In the genomic region with DNA sequence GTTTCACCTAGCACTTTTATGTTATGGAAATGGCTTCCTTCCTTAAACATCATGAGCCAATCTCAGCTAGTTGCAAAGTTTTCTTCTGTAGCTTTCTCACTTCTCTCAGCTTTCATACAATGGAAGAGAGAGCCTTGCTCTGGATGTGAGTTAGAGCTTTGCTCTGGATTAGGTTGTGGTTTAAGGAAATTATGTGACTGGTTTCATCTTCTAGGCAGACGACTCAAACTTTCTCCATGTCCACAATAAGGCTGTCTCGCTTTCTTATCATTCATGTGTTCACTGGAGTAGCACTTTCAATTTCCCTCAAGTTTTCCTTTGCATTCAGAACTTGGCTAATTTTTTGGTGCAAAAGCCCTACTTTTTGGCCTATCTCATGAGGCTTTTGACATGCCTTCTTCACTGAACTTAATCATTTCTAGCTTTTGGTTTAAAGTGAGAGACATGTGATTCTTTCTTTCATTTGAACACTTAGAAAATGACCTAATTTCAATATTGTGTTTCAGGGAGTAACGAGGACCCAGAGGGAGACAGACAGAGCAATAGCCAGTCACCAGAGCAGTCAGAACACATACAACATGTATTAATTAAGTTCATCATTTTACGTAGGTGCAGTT, we compare ENCODE assay signal across 16 cellular contexts.
DNase-seq lines count a peak whose midpoint lies in the region; ATAC-seq, FAIRE-seq and TF ChIP-seq lines count a peak whose summit lies in the region.
"Had no signal": no experiment of that assay in that cellular context is flagged by ENCODE, and none has a peak within 500 bp of the region (broad histone marks: within the 10 kb centered on the region; RNA-seq: fewer than 3 reads in every experiment).

No MANE protein-coding gene starts in this region.

- ATAC-seq in GM18498 (IDR thresholded peaks at IDR 0.05; ENCODE audit: unreplicated experiment) = peak; percentile 69
- ATAC-seq in HG03066 (IDR thresholded peaks at IDR 0.05; ENCODE audit: low read depth, unreplicated experiment) = peak; percentile 45
- ATAC-seq in HG03045 (IDR thresholded peaks at IDR 0.05; ENCODE audit: unreplicated experiment) = no peak
- ATAC-seq: esophagus mucosa had no signal

- FAIRE-seq in GM19239 (lab: Jason Lieb, UNC) = peak; percentile 90
- FAIRE-seq: urothelium cell line had no signal

- POLR2A ChIA-PET in HEK293T (lab: Yijun Ruan, JAX) = no interaction called here

- CTCF ChIA-PET in HEK293T (lab: Yijun Ruan, JAX) = no interaction called here

- DNase-seq in GM19239 (ENCODE audit: insufficient read length, low spot score) = no peak
- peak; percentile 9 for DNase-seq in amniotic epithelial cell (ENCODE audit: low read depth)
- DNase-seq in CD1c-positive myeloid dendritic cell (ENCODE audit: extremely low spot score) = no peak
- DNase-seq in HEK293T (ENCODE audit: extremely low spot score) = no peak
- no peak for DNase-seq in KG1 (lab: John Stamatoyannopoulos, UW)
- DNase-seq: activated CD4-positive, alpha-beta memory T cell treated with anti-CD3 and anti-CD28 coated beads, Interleukin-2, amount 10 ng/mL, durations not matched to agents 7 days and 5 days; activated gamma-delta T cell treated with Interleukin-2 at 50 U/mL for 16 hours; head of caudate nucleus; NCI-H446 treated with DMSO at 0.1 percent for 48 hours; ovary; stimulated activated naive CD4-positive, alpha-beta T cell had no signal

TF ChIP-seq in HEK293T, 16 proteins besides CTCF, POLR2A, EP300 and RAD21:
- TF ChIP-seq TARDBP (IDR thresholded peaks at IDR 0.05) = no peak
- no peak for TF ChIP-seq CTBP1 (IDR thresholded peaks at IDR 0.05; ENCODE audit: borderline replicate concordance)
- TF ChIP-seq ELF4 (IDR thresholded peaks at IDR 0.05) = no peak
- TF ChIP-seq FOXM1 (IDR thresholded peaks at IDR 0.05; ENCODE audit: borderline replicate concordance) = no peak
- TF ChIP-seq NFRKB (IDR thresholded peaks at IDR 0.05) = no peak
- TF ChIP-seq FOXA1 (IDR thresholded peaks at IDR 0.05) = no peak
TF ChIP-seq in HEK293T: peak in this region for 0.
